8 cellular contexts compared by ENCODE assay signal in genomic region chr15:64893481-64894394, GRCh38. TPM values are rescaled to one million over a fixed set of nuclear protein-coding genes. Genes with fewer than 3 reads are reported as not detected.
DNase-seq lines count a peak whose midpoint lies in the region; ATAC-seq and TF ChIP-seq lines count a peak whose summit lies in the region.

No MANE protein-coding gene starts in this region.

- H3K4me1 ChIP-seq in ascending aorta (peaks cover 7 to 28% of the 10 kb centered on the region in 2 donors), rectal smooth muscle tissue (ENCODE audit: control insufficient read depth, insufficient read depth, low read length) (peaks cover 17% of the 10 kb centered on the region), uterus (peaks cover 0 to 13% of the 10 kb centered on the region in 2 donors)

- H3K9me3 ChIP-seq in ascending aorta (no peaks in the 10 kb centered on the region), uterus (no peaks in the 10 kb centered on the region)

- H3K4me3 ChIP-seq in ascending aorta (peak overlapping the region; percentile 35 to 54), rectal smooth muscle tissue (ENCODE audit: low read length) (peak overlapping the region; percentile 60), uterus (peak overlapping the region; percentile 8 to 20)

- intact Hi-C loops in ascending aorta (cut with DNase I): loop anchor here (2.0 to 5.0 kb wide), 2 partner anchors 21 to 51 kb away; partner anchors contain the start of gene PLEKHO2
- intact Hi-C loops in uterus (cut with DNase I; ENCODE audit: low total_unique reads): no loop called here

- peak overlapping the region; percentile 32 for H3K9ac ChIP-seq in rectal smooth muscle tissue (ENCODE audit: low read length)

- H3K27ac ChIP-seq in ascending aorta (peak overlapping the region; percentile 78 to 80), rectal smooth muscle tissue (ENCODE audit: low read depth, low read length) (peak overlapping the region; percentile 83), uterus (peak overlapping the region; percentile 87)

- TF ChIP-seq POLR2A in uterus (IDR thresholded peaks at IDR 0.05): peak; percentile 63 to 64

- H3K36me3 ChIP-seq in ascending aorta (no peaks in the 10 kb centered on the region), rectal smooth muscle tissue (ENCODE audit: control insufficient read depth, insufficient read depth, low read length) (no peaks in the 10 kb centered on the region), uterus (no peaks in the 10 kb centered on the region)

- H3K27me3 ChIP-seq in ascending aorta (no peaks in the 10 kb centered on the region), rectal smooth muscle tissue (ENCODE audit: control insufficient read depth, insufficient read depth, low read length) (no peaks in the 10 kb centered on the region), uterus (no peaks in the 10 kb centered on the region)

- TF ChIP-seq CTCF in ascending aorta (IDR thresholded peaks at IDR 0.05) (no peak), uterus (IDR thresholded peaks at IDR 0.05) (no peak)

- DNase-seq in CD1c-positive myeloid dendritic cell (ENCODE audit: extremely low spot score) (peak; percentile 97), HK-2 (ENCODE audit: unreplicated experiment) (peak; percentile 86), T-helper 2 cell (peak; percentile 81 to 100 (median 93)), ascending aorta (ENCODE audit: low spot score in 2 of 2) (peak; percentile 88 to 96), hippocampal formation (lab: John Stamatoyannopoulos, UW) (peak; percentile 80 to 83), uterus (peak; percentile 92 to 96)

- peak; percentile 61 for ATAC-seq in GM19455 (IDR thresholded peaks at IDR 0.05; ENCODE audit: unreplicated experiment)

RNA-seq across cellular contexts. Expression of gene ANKDD1A, which starts 18.0 kb away (rescaled TPM):
- total RNA-seq in ascending aorta: 28.6 TPM
- 10 to 100 TPM in 3 of 4 donors, under 1 TPM in 1; 0.59 to 36.2 (median 17.7) TPM for total RNA-seq in uterus

RNA-seq across cellular contexts. Expression of gene PLEKHO2, which starts 52.0 kb away (rescaled TPM):
- 41.4 TPM for total RNA-seq in ascending aorta
- total RNA-seq in uterus: 10 to 100 TPM; 10.3 to 46.2 (median 23.0) TPM

Comparison
In these comparisons a context has a peak if more than half of its experiments do, and no peak if none do; other contexts are left out.
1. Peak in every context shown above with its lines: DNase-seq, ATAC-seq, H3K4me3 ChIP-seq and H3K27ac ChIP-seq.